In genomic region chr11:62671272-62671603, GRCh38 we compare ENCODE assay signal across 1 cellular context.
TF ChIP-seq lines count a peak whose summit lies in the region.

No MANE protein-coding gene starts in this region.

TF ChIP-seq in SK-N-SH, 30 proteins besides CTCF, POLR2A, EP300 and RAD21 (continued from another document):
- TF ChIP-seq ZBTB33 (IDR thresholded peaks at IDR 0.05; ENCODE audit: borderline replicate concordance, low read depth) (no peak), ELF1 (IDR thresholded peaks at IDR 0.05) (no peak), NFIC (IDR thresholded peaks at IDR 0.05; ENCODE audit: borderline replicate concordance) (no peak), USF2 (IDR thresholded peaks at IDR 0.05; ENCODE audit: borderline replicate concordance, low read depth, low read length) (no peak)
